Comparison of ENCODE assay signal across 21 cellular contexts in genomic region chr10:87752571-87752970, GRCh38.
A peak's percentile ranks its signal among the peaks of the same experiment; 100 is the strongest.
DNase-seq lines count a peak whose midpoint lies in the region; ATAC-seq and TF ChIP-seq lines count a peak whose summit lies in the region.
"Had no signal": no experiment of that assay in that cellular context is flagged by ENCODE, and none has a peak within 500 bp of the region (broad histone marks: within the 10 kb centered on the region; RNA-seq: fewer than 3 reads in every experiment).

No MANE protein-coding gene starts in this region.

- TF ChIP-seq CTCF in RWPE1 (conservative IDR thresholded peaks at IDR 0.05; ENCODE audit: low read depth), result no peak

- POLR2A ChIA-PET in RWPE1 (lab: Yijun Ruan, JAX; ENCODE audit: low non-redundant PET), result no interaction called here

- H3K27ac ChIP-seq in RWPE1 (no peak overlapping the region), epithelial cell of prostate (peak overlapping the region; percentile 19)
- H3K27ac ChIP-seq: C4-2B, gastroesophageal sphincter, parathyroid adenoma, spleen, upper lobe of right lung had no signal

- CTCF ChIA-PET in RWPE1 (lab: Yijun Ruan, JAX), result no interaction called here

- DNase-seq in GM03348 (ENCODE audit: low spot score), result peak; percentile 52
- DNase-seq in RWPE1 (ENCODE audit: low spot score), result peak; percentile 76
- DNase-seq in epithelial cell of prostate (ENCODE audit: low read depth, low spot score), result no peak
- DNase-seq in renal cortical epithelial cell (ENCODE audit: low read depth), result peak; percentile 80
- no peak for DNase-seq in NCI-H2081 (lab: John Stamatoyannopoulos, UW)
- no peak for DNase-seq in C1 segment of cervical spinal cord (lab: John Stamatoyannopoulos, UW)
- DNase-seq: activated CD4-positive, alpha-beta T cell treated with anti-CD3 and anti-CD28 coated beads, Interleukin-2, amount 10 ng/mL, durations not matched to agents 7 days and 5 days; activated T-cell treated with anti-CD3 and anti-CD28 coated beads, Interleukin-2, amount 50 U/mL, for 1 hour; DND-41; KG1; NCI-H1417; NCI-H2227 treated with DMSO at 0.1 percent for 48 hours; spleen; stimulated activated naive CD4-positive, alpha-beta T cell treated with Interleukin-2 at 50 U/mL for 16 hours; T1000; upper lobe of right lung had no signal

- no peak for ATAC-seq in HG03521 (IDR thresholded peaks at IDR 0.05; ENCODE audit: unreplicated experiment)
- ATAC-seq: gastroesophageal sphincter, GM12878, upper lobe of right lung had no signal

Comparison
In these comparisons a context has a peak if more than half of its experiments do, and no peak if none do; other contexts are left out.
1. DNase-seq: peak in GM03348 (single experiment), RWPE1 (single experiment) and renal cortical epithelial cell (single experiment); none in epithelial cell of prostate (single experiment), NCI-H2081 (0 of 2) and C1 segment of cervical spinal cord (0 of 14).